In the genomic region with DNA sequence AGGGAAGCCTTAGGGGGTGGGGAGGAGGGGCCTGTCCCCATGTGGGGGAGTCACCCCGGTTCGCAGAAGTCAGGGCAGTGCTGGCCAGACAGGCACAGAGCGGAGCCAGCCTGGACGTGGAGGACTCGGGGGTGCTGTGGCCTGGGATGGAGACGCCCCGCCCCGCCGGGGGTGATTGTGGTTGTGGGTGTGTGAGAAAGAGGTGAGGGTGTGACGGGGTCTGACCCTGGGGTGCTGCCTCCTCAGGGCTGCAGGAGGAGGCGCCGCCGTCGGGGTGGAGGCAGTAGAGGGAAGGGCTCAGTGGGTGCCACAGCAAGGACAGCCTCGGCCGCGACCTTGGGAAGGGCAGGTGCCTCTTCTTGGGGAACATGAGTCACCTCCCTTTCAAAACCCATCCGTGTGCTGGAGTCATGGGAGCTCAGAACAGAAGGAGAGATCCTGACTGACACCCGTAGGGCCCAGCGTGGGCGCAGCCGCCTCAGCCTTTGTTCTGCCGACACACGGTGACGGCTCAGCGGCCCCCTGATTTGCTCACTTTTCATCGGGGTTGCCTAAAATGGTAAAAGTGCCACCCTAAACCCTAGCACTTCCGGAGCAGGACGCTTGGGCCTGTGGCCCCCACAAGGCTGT, we compare ENCODE assay signal across 14 cellular contexts.
"Had no signal": no experiment of that assay in that cellular context is flagged by ENCODE, and none has a peak within 500 bp of the region (broad histone marks: within the 10 kb centered on the region; RNA-seq: fewer than 3 reads in every experiment).

No MANE protein-coding gene starts in this region.

- H3K4me3 ChIP-seq: adrenal gland, mucosa of descending colon, psoas muscle, spleen, vagina had no signal

- H3K9me3 ChIP-seq: adrenal gland, mucosa of descending colon, psoas muscle, vagina had no signal

- H3K9me3 Mint-ChIP-seq: activated naive CD4-positive, alpha-beta T cell treated with anti-CD3 and anti-CD28 coated beads for 36 hours; dendritic cell treated with granulocyte-macrophage colony-stimulating factor and Interleukin-4, amounts not matched to agents 40 ng/mL and 50 ng/mL, for 4 days; stimulated activated naive CD8-positive, alpha-beta T cell treated with anti-CD3 and anti-CD28 coated beads, Interleukin-15, Interleukin-2, amounts not matched to agents 100 ng/mL and 50 ng/mL, for 24 hours; T-helper 1 cell treated with Interleukin-12 subunit alpha and Interleukin-12 subunit beta and Interleukin-4 antibody, amounts not matched to agents 30 μg/mL and 1 μg/mL, for 36 hours had no signal

- H3K36me3 ChIP-seq: adrenal gland, vagina had no signal

- H3K27me3 Mint-ChIP-seq: dendritic cell treated with granulocyte-macrophage colony-stimulating factor and Interleukin-4, amounts not matched to agents 40 ng/mL and 50 ng/mL, for 4 days; naive thymus-derived CD8-positive, alpha-beta T cell; stimulated activated naive CD8-positive, alpha-beta T cell treated with anti-CD3 and anti-CD28 coated beads, Interleukin-15, Interleukin-2, amounts not matched to agents 100 ng/mL and 50 ng/mL, for 24 hours had no signal

- H3K27ac ChIP-seq: adrenal gland, psoas muscle, spleen, vagina had no signal

- H3K4me3 Mint-ChIP-seq: activated naive CD4-positive, alpha-beta T cell treated with anti-CD3 and anti-CD28 coated beads for 36 hours; dendritic cell treated with granulocyte-macrophage colony-stimulating factor and Interleukin-4, amounts not matched to agents 40 ng/mL and 50 ng/mL, for 4 days; naive thymus-derived CD8-positive, alpha-beta T cell; stimulated activated naive CD8-positive, alpha-beta T cell treated with anti-CD3 and anti-CD28 coated beads, Interleukin-15, Interleukin-2, amounts not matched to agents 100 ng/mL and 50 ng/mL, for 24 hours; T-helper 1 cell treated with Interleukin-12 subunit alpha and Interleukin-12 subunit beta and Interleukin-4 antibody, amounts not matched to agents 30 μg/mL and 1 μg/mL, for 36 hours had no signal

- H3K4me1 ChIP-seq: adrenal gland, psoas muscle, vagina had no signal

- H3K27ac Mint-ChIP-seq: activated naive CD4-positive, alpha-beta T cell treated with anti-CD3 and anti-CD28 coated beads for 36 hours; dendritic cell treated with granulocyte-macrophage colony-stimulating factor and Interleukin-4, amounts not matched to agents 40 ng/mL and 50 ng/mL, for 4 days; T-helper 1 cell treated with Interleukin-12 subunit alpha and Interleukin-12 subunit beta and Interleukin-4 antibody, amounts not matched to agents 30 μg/mL and 1 μg/mL, for 36 hours had no signal

- ATAC-seq: naive thymus-derived CD8-positive, alpha-beta T cell; psoas muscle; sciatic nerve had no signal

- H3K27me3 ChIP-seq: adrenal gland, spleen, vagina had no signal

- DNase-seq: activated CD4-positive, alpha-beta T cell treated with anti-CD3 and anti-CD28 coated beads for 48 hours; activated naive CD4-positive, alpha-beta T cell treated with anti-CD3 and anti-CD28 coated beads for 36 hours; cerebellar nuclear complex; mucosa of descending colon; naive thymus-derived CD8-positive, alpha-beta T cell; psoas muscle; spleen; stimulated activated CD4-positive, alpha-beta T cell treated with anti-CD3 and anti-CD28 coated beads, Interleukin-1b, Interleukin-23, amount 100 ng/mL, for 48 hours had no signal
